In the genomic region with DNA sequence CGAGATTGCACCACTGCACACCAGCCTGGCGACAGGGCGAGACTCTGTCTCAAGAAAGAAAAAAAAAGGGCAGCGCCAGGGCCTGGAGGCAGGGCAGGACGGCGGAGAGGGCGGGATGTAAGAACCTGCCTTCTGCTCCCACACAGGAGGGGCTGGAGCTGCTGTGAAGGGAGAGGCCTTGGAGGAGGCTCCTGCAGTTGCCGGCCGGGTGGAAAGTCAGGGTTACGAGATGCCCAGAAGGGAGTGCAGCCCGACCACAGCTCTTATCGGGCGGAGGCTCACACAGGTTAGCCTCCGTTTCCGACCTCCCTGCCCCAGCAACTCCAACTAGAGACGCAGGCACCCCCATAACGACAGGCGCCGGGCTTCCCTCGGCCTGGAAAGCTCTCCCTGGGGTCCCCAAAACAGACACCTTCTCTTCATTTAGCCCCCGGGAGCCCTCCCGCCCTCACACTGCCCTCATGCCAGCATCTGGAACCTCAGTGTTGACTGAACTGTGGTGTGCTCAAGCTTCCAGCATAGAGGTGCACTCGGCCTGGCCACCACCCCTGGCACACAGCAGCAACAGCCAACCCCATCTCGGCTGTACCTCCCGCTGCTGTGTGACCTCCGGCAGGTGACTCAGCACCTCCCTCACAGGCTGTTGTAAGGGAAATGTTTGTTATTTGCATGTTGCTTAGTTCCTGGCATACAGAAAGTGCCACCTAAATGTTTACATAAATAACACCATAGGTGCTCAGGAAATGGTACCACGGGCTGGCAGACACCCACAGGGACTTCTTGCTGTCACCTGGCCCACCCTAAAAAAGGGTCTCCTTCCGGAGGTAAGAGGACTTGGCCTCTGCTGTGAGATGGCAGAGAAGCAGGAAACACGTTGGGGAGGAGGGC, we compare ENCODE assay signal across 8 cellular contexts. TPM values are rescaled to one million over a fixed set of nuclear protein-coding genes. Genes with fewer than 3 reads are reported as not detected.
DNase-seq lines count a peak whose midpoint lies in the region; ATAC-seq and TF ChIP-seq lines count a peak whose summit lies in the region.

No MANE protein-coding gene starts in this region.

- no peak for TF ChIP-seq CTCF in sigmoid colon (IDR thresholded peaks at IDR 0.05)

- H3K36me3 Mint-ChIP-seq in T-helper 17 cell (ENCODE audit: low read depth), result no peaks in the 10 kb centered on the region

- peaks cover 7% of the 10 kb centered on the region for H3K4me1 Mint-ChIP-seq in T-helper 17 cell

- peak in 1 of 2 donors; percentile 5 for TF ChIP-seq POLR2A in sigmoid colon (IDR thresholded peaks at IDR 0.05)

- peak overlapping the region; percentile 70 for H3K4me3 Mint-ChIP-seq in T-helper 17 cell

- 7 to 30% methylated on average over 29 of the region's 29 CpGs for WGBS in sigmoid colon, 2 donors

- intact Hi-C loops in sigmoid colon (cut with DNase I), result no loop called here

- peaks cover 0 to 25% (median 23%) of the 10 kb centered on the region in 4 donors for H3K4me1 ChIP-seq in sigmoid colon

- peak overlapping the region in 1 of 4 donors; percentile 35 for H3K4me3 ChIP-seq in sigmoid colon

- H3K27me3 ChIP-seq in sigmoid colon, result peaks cover 24 to 51% (median 48%) of the 10 kb centered on the region in 3 donors

- DNase-seq in stimulated activated CD4-positive, alpha-beta T cell treated with anti-CD3 and anti-CD28 coated beads, Interleukin-1b, Interleukin-23, amount 100 ng/mL, for 48 hours, result peak; percentile 43
- DNase-seq in stimulated activated CD4-positive, alpha-beta T cell treated with anti-CD3 and anti-CD28 coated beads, Interleukin-12 subunit alpha, Interleukin-12 subunit beta, amount 100 ng/mL, for 4 hours, result no peak
- no peak for DNase-seq in T-helper 17 cell
- DNase-seq in dermis blood vessel endothelial cell, result peak; percentile 69
- peak; percentile 82 for DNase-seq in mucosa of gallbladder (ENCODE audit: low spot score)
- no peak for DNase-seq in sigmoid colon
- no peak for DNase-seq in HCEC 1CT
- no peak for DNase-seq in hippocampal formation (lab: John Stamatoyannopoulos, UW)

- peak overlapping the region; percentile 21 for H3K27ac Mint-ChIP-seq in T-helper 17 cell

- H3K9me3 ChIP-seq in T-helper 17 cell (ENCODE audit: control insufficient read depth, low read length, poor library complexity, severe bottlenecking), result no peaks in the 10 kb centered on the region
- no peaks in the 10 kb centered on the region for H3K9me3 ChIP-seq in sigmoid colon

- TF ChIP-seq EP300 in sigmoid colon (IDR thresholded peaks at IDR 0.05), result no peak

- peaks cover 55% of the 10 kb centered on the region for H3K27me3 Mint-ChIP-seq in T-helper 17 cell

- peak overlapping the region in 2 of 4 donors; percentile 55 to 70 for H3K27ac ChIP-seq in sigmoid colon

- H3K36me3 ChIP-seq in sigmoid colon, result no peaks in the 10 kb centered on the region

- peak; percentile 81 for ATAC-seq in T-helper 17 cell

RNA-seq across cellular contexts. Expression of gene PLPP2, which starts 1.3 kb away (rescaled TPM):
- total RNA-seq in T-helper 17 cell (1 to 10 TPM in 1 of 2 donors, under 1 TPM in 1; 0.60 to 2.3 TPM), dermis blood vessel endothelial cell (14.3 and 25.8 TPM in 2 replicates), mucosa of gallbladder (224 TPM), sigmoid colon (1 to 10 TPM; 1.6 to 3.6 (median 2.3) TPM)
- 100 to 1,000 TPM in 1 of 3 donors, 10 to 100 TPM in 2; 22.2 to 111 (median 29.6) TPM for polyA plus RNA-seq in sigmoid colon

RNA-seq across cellular contexts. Expression of gene MIER2, which starts 54.7 kb away (rescaled TPM):
- total RNA-seq in T-helper 17 cell, result 10 to 100 TPM; 13.1 to 13.8 TPM
- total RNA-seq in dermis blood vessel endothelial cell, result 16.5 and 29.0 TPM in 2 replicates
- 27.9 TPM for total RNA-seq in mucosa of gallbladder
- total RNA-seq in sigmoid colon, result 10 to 100 TPM; 11.4 to 31.9 (median 13.0) TPM
- polyA plus RNA-seq in sigmoid colon, result 10 to 100 TPM in 1 of 3 donors, 1 to 10 TPM in 2; 6.6 to 15.5 (median 7.4) TPM

Comparison
In these comparisons a context has a peak if more than half of its experiments do, and no peak if none do; other contexts are left out.
1. DNase-seq: peak in stimulated activated CD4-positive, alpha-beta T cell treated with anti-CD3 and anti-CD28 coated beads, Interleukin-1b, Interleukin-23, amount 100 ng/mL, for 48 hours (single experiment), dermis blood vessel endothelial cell (single experiment) and mucosa of gallbladder (single experiment); none in stimulated activated CD4-positive, alpha-beta T cell treated with anti-CD3 and anti-CD28 coated beads, Interleukin-12 subunit alpha, Interleukin-12 subunit beta, amount 100 ng/mL, for 4 hours (single experiment), T-helper 17 cell (0 of 3), sigmoid colon (single experiment), HCEC 1CT (single experiment) and hippocampal formation (0 of 2).